In the genomic region with DNA sequence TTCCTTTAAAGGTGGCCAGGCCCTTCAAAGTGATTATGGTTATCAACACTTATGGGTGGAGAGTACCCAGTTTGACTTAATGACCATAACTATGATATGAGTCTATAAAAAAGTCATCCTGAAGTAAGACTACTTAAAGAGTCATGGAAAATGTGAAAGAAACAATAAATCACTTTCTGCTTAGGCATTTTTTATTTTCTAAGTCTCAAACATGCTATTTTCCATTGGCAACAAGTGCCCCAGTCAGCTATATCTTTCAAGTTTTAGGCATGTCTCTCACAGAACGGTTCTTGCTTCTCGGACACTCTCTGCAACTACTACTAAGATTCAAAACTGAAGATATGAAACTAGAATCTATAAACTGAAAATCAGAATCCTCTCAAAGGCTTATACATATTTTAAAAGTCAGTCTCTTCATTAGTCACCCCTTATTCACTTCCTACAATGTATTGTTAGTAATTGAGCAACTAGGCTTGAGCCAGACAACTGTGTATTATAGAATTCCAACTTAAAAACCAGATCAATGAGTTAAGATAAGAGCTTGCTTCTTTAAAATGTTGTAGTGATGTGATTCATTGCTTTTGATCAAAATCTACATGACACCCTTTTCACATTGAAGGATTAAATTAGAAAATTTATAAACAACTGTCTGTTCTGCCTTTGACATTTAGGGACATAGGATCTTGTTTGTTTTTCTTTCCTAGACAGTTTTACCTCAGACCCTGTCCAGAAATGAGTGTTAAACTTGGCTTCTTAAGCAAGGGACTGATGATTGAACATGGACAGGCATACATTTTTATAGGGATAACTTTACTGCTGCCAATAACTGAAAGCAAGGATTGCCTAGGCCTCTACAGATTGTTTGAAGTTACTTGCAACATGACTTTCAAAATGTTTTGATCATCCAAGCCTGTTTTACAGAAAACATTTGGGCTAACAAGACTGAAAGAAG, we compare ENCODE assay signal across 8 cellular contexts. TPM values are rescaled to one million over a fixed set of nuclear protein-coding genes. Genes with fewer than 3 reads are reported as not detected.
A peak's percentile ranks its signal among the peaks of the same experiment; 100 is the strongest.
DNase-seq lines count a peak whose midpoint lies in the region; ATAC-seq and TF ChIP-seq lines count a peak whose summit lies in the region.

No MANE protein-coding gene starts in this region.

- H3K4me1 ChIP-seq in BLaER1 (peaks cover 28% of the 10 kb centered on the region), lower lobe of right lung (peaks cover 37% of the 10 kb centered on the region), thyroid gland (peaks cover 0 to 6% of the 10 kb centered on the region in 2 donors)

- TF ChIP-seq CTCF in VCaP (conservative IDR thresholded peaks at IDR 0.05) (no peak), lower lobe of right lung (IDR thresholded peaks at IDR 0.05) (no peak), thyroid gland (IDR thresholded peaks at IDR 0.05) (no peak)

- ATAC-seq in GM21576 (IDR thresholded peaks at IDR 0.05; ENCODE audit: unreplicated experiment) (peak; percentile 33), lower lobe of right lung (no peak)

- no peaks in the 10 kb centered on the region for H3K9me3 ChIP-seq in BLaER1
- H3K9me3 ChIP-seq in lower lobe of right lung, result no peaks in the 10 kb centered on the region
- no peaks in the 10 kb centered on the region for H3K9me3 ChIP-seq in thyroid gland

- intact Hi-C loops in lower lobe of right lung (cut with DNase I) (no loop called here), thyroid gland (cut with DNase I) (no loop called here)

- WGBS in thyroid gland, 2 donors, result 89 to 91% methylated on average over 2 of the region's 2 CpGs

- DNase-seq in lower lobe of right lung (no peak), GF-D8 (lab: John Stamatoyannopoulos, UW) (no peak), NK-92 (lab: John Stamatoyannopoulos, UW; ENCODE audit: unreplicated experiment) (no peak), hepatic stellate cell (ENCODE audit: low spot score) (no peak), thyroid gland (no peak)

- no peak overlapping the region for H3K4me3 ChIP-seq in BLaER1
- H3K4me3 ChIP-seq in lower lobe of right lung, result peak overlapping the region; percentile 93
- no peak overlapping the region for H3K4me3 ChIP-seq in thyroid gland (replicated peaks in 1 of 3)

- H3K27ac ChIP-seq in BLaER1, result no peak overlapping the region
- H3K27ac ChIP-seq in VCaP, result peak overlapping the region; percentile 86
- H3K27ac ChIP-seq in lower lobe of right lung, result no peak overlapping the region
- H3K27ac ChIP-seq in thyroid gland, result no peak overlapping the region

- H3K4me2 ChIP-seq in BLaER1, result 0 out of 2 replicates have a peak overlapping the region, but pooled peaks have one; percentile 3

- no peaks in the 10 kb centered on the region for H4K20me1 ChIP-seq in BLaER1

- H3K27me3 ChIP-seq in BLaER1 (no peaks in the 10 kb centered on the region), lower lobe of right lung (ENCODE audit: low read depth) (no peaks in the 10 kb centered on the region), thyroid gland (no peaks in the 10 kb centered on the region)

- no peak overlapping the region for H3K9ac ChIP-seq in BLaER1

- TF ChIP-seq POLR2A in thyroid gland (IDR thresholded peaks at IDR 0.05), result no peak

- H3K36me3 ChIP-seq in BLaER1 (no peaks in the 10 kb centered on the region), lower lobe of right lung (peaks cover 28% of the 10 kb centered on the region), thyroid gland (no peaks in the 10 kb centered on the region)

RNA-seq across cellular contexts. Expression of a gene that starts 2.9 kb away (rescaled TPM):
- total RNA-seq in lower lobe of right lung, result 62.8 TPM
- total RNA-seq in thyroid gland, result 10 to 100 TPM; 21.2 to 46.1 (median 24.3) TPM
